10 cellular contexts compared by ENCODE assay signal in genomic region chr2:231356474-231356849, GRCh38. TPM values are rescaled to one million over a fixed set of nuclear protein-coding genes. Genes with fewer than 3 reads are reported as not detected.
"Had no signal": no experiment of that assay in that cellular context is flagged by ENCODE, and none has a peak within 500 bp of the region (broad histone marks: within the 10 kb centered on the region; RNA-seq: fewer than 3 reads in every experiment).

No MANE protein-coding gene starts in this region.

- H3K9me3 ChIP-seq: spleen, upper lobe of right lung had no signal

- DNase-seq: activated CD4-positive, alpha-beta T cell treated with anti-CD3 and anti-CD28 coated beads, Interleukin-2, amount 50 U/mL, for 1 hour; activated CD4-positive, CD25-positive, alpha-beta regulatory T cell; activated CD8-positive, alpha-beta memory T cell treated with anti-CD3 and anti-CD28 coated beads for 24 hours; activated naive CD4-positive, alpha-beta T cell treated with Interleukin-2 at 50 U/mL for 16 hours; hippocampal formation; spleen; stimulated activated naive CD8-positive, alpha-beta T cell treated with anti-CD3 and anti-CD28 coated beads, Interleukin-15, amount 100 ng/mL, for 72 hours; T-helper 2 cell; upper lobe of right lung had no signal

- H3K36me3 ChIP-seq: upper lobe of right lung had no signal

- ATAC-seq: stimulated activated naive CD8-positive, alpha-beta T cell treated with anti-CD3 and anti-CD28 coated beads, Interleukin-15, amount 100 ng/mL, for 72 hours; upper lobe of right lung had no signal

- H3K4me3 ChIP-seq: spleen, upper lobe of right lung had no signal

- H3K4me1 ChIP-seq: upper lobe of right lung had no signal

- H3K27me3 ChIP-seq: spleen, upper lobe of right lung had no signal

- H3K27ac ChIP-seq: spleen, upper lobe of right lung had no signal

RNA-seq across cellular contexts. Expression of gene B3GNT7, which starts 39.0 kb away (rescaled TPM):
- total RNA-seq: activated T-helper 1 cell treated with anti-CD3 and anti-CD28 coated beads, Interleukin-12 subunit alpha, Interleukin-12 subunit beta, Interleukin-2, Interleukin-4 antibody, amounts not matched to agents 30 ng/mL and 10 ng/mL and 1 ng/mL, durations not matched to agents 14 hours and 24 hours and 36 hours had no signal
